In the genomic region with DNA sequence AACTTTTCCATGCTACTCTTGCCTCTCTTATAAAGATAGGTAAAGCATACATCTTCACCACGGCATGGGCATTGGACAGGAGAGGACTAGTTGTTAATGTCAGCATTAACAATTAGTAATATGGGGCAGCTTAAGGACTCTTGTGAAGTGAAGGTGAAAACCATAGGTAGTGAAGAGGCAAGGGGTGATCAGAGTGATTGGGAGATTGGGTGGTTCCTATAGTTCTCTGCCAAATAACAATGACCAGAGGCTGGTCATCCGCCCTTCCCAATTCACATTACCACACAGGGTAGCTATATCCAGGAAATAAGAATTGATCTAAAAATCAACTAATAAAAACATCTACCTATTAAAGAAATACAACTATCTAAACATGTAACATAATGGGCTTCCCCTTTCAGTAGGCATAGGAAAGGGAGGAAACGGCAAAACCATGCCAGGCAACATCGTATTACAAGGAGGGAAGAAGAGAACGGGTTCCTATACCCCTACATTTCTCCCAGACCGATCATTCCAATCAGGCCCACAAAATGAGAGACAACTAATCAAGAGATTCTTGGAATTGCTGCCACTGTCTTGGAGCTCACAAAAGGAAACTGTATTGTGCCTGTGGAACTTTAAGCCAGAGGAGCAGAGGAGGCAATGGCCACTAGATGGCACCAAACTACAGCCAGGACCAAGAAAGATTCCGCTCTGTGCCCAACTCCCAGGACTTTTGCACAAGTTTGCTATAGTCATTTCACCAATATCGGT, we compare ENCODE assay signal across 8 cellular contexts.
DNase-seq lines count a peak whose midpoint lies in the region; ATAC-seq and TF ChIP-seq lines count a peak whose summit lies in the region.

No MANE protein-coding gene starts in this region.

- H3K27me3 ChIP-seq in naive thymus-derived CD4-positive, alpha-beta T cell (ENCODE audit: control insufficient read depth in 2 of 2, insufficient read depth in 2 of 2, low read length in 2 of 2): no peaks in the 10 kb centered on the region

- peaks cover 5 to 17% (median 8%) of the 10 kb centered on the region in 7 donors for H3K4me1 Mint-ChIP-seq in naive thymus-derived CD4-positive, alpha-beta T cell
- peaks cover 18% of the 10 kb centered on the region for H3K4me1 Mint-ChIP-seq in stimulated activated memory B cell treated with anti-CD40 and anti-IgM and Interleukin-4, amounts not matched to agents 10 μg/mL and 1 μg/mL and 100 μg/mL, for 72 hours

- CTCF ChIA-PET in naive thymus-derived CD4-positive, alpha-beta T cell (lab: Charles Lee): interaction anchor here (0.5 to 4.8 kb wide), 21 partner anchors 7 to 115 kb away, joined by 3 to 43 read pairs (median 3); no protein-coding TSS in a partner anchor

- H3K27ac ChIP-seq in naive thymus-derived CD4-positive, alpha-beta T cell (ENCODE audit: low read depth, low read length): no peak overlapping the region

- no peak overlapping the region for H3K4me3 ChIP-seq in epithelial cell of esophagus (ENCODE audit: low read length)
- H3K4me3 ChIP-seq in naive thymus-derived CD4-positive, alpha-beta T cell (ENCODE audit: low read length): no peak overlapping the region

- peak; percentile 99 for TF ChIP-seq CTCF in epithelial cell of esophagus (IDR thresholded peaks at IDR 0.05; ENCODE audit: insufficient read depth, low read depth, low read length, missing control alignments)

- no peaks in the 10 kb centered on the region for H3K27me3 Mint-ChIP-seq in naive thymus-derived CD4-positive, alpha-beta T cell
- no peaks in the 10 kb centered on the region for H3K27me3 Mint-ChIP-seq in stimulated activated memory B cell treated with anti-CD40 and anti-IgM and Interleukin-4, amounts not matched to agents 10 μg/mL and 1 μg/mL and 100 μg/mL, for 72 hours

- DNase-seq in COLO668 (lab: John Stamatoyannopoulos, UW; ENCODE audit: unreplicated experiment) (peak; percentile 43), NOMO-1 treated with dmso at 0.1 percent for 144 hours (lab: John Stamatoyannopoulos, UW; ENCODE audit: unreplicated experiment) (peak; percentile 55), epithelial cell of esophagus (ENCODE audit: low read depth) (peak; percentile 86)
- peak; percentile 23 for DNase-seq in activated CD8-positive, alpha-beta memory T cell treated with anti-CD3 and anti-CD28 coated beads, Interleukin-2, amount 50 U/mL, for 24 hours (ENCODE audit: extremely low read depth)
- DNase-seq in naive thymus-derived CD4-positive, alpha-beta T cell: peak; percentile 22 to 62 (median 52)

- POLR2A ChIA-PET in naive thymus-derived CD4-positive, alpha-beta T cell (lab: Charles Lee): interaction anchor here (0.6 kb wide), 1 partner anchor 1889 kb away, joined by 3 read pairs; no protein-coding TSS in a partner anchor

- peak overlapping the region in 2 of 9 donors; percentile 19 for H3K27ac Mint-ChIP-seq in naive thymus-derived CD4-positive, alpha-beta T cell
- no peak overlapping the region for H3K27ac Mint-ChIP-seq in stimulated activated memory B cell treated with anti-CD40 and anti-IgM and Interleukin-4, amounts not matched to agents 10 μg/mL and 1 μg/mL and 100 μg/mL, for 72 hours

- H3K36me3 Mint-ChIP-seq in naive thymus-derived CD4-positive, alpha-beta T cell: no peaks in the 10 kb centered on the region
- no peaks in the 10 kb centered on the region for H3K36me3 Mint-ChIP-seq in stimulated activated memory B cell treated with anti-CD40 and anti-IgM and Interleukin-4, amounts not matched to agents 10 μg/mL and 1 μg/mL and 100 μg/mL, for 72 hours

- no peaks in the 10 kb centered on the region for H3K4me1 ChIP-seq in naive thymus-derived CD4-positive, alpha-beta T cell (ENCODE audit: control insufficient read depth in 2 of 2, insufficient read depth in 2 of 2, low read length in 2 of 2)

- no peaks in the 10 kb centered on the region for H3K36me3 ChIP-seq in naive thymus-derived CD4-positive, alpha-beta T cell (ENCODE audit: control insufficient read depth in 2 of 3, insufficient read depth in 3 of 3, low read length in 3 of 3)

- ATAC-seq in GM19438 (IDR thresholded peaks at IDR 0.05; ENCODE audit: low read depth, unreplicated experiment) (peak; percentile 96), HG03520 (IDR thresholded peaks at IDR 0.05; ENCODE audit: unreplicated experiment) (peak; percentile 78)
- ATAC-seq in naive thymus-derived CD4-positive, alpha-beta T cell: peak; percentile 81
- peak; percentile 84 for ATAC-seq in stimulated activated memory B cell treated with anti-CD40 and anti-IgM and Interleukin-4, amounts not matched to agents 10 μg/mL and 1 μg/mL and 100 μg/mL, for 72 hours

- H3K9me3 ChIP-seq in naive thymus-derived CD4-positive, alpha-beta T cell (ENCODE audit: control insufficient read depth in 2 of 3, low read length in 3 of 3): no peaks in the 10 kb centered on the region

- H3K4me3 Mint-ChIP-seq in naive thymus-derived CD4-positive, alpha-beta T cell: peak overlapping the region in 4 of 10 donors; percentile 49 to 63 (median 56)
- peak overlapping the region; percentile 68 for H3K4me3 Mint-ChIP-seq in stimulated activated memory B cell treated with anti-CD40 and anti-IgM and Interleukin-4, amounts not matched to agents 10 μg/mL and 1 μg/mL and 100 μg/mL, for 72 hours

- H3K9me3 Mint-ChIP-seq in naive thymus-derived CD4-positive, alpha-beta T cell: no peaks in the 10 kb centered on the region
- H3K9me3 Mint-ChIP-seq in stimulated activated memory B cell treated with anti-CD40 and anti-IgM and Interleukin-4, amounts not matched to agents 10 μg/mL and 1 μg/mL and 100 μg/mL, for 72 hours: no peaks in the 10 kb centered on the region

- intact Hi-C loops in naive thymus-derived CD4-positive, alpha-beta T cell (cut with micrococcal nuclease): loop anchor here (1.0 to 10.0 kb wide), 5 partner anchors 85 to 1175 kb away; a partner anchor contains a TSS

Comparison
In these comparisons a context has a peak if more than half of its experiments do, and no peak if none do; other contexts are left out.
1. DNase-seq: peak in every context shown above with its lines; median percentile 86 in epithelial cell of esophagus; 55 in NOMO-1 treated with dmso at 0.1 percent for 144 hours; 52 in naive thymus-derived CD4-positive, alpha-beta T cell; 43 in COLO668; 23 in activated CD8-positive, alpha-beta memory T cell treated with anti-CD3 and anti-CD28 coated beads, Interleukin-2, amount 50 U/mL, for 24 hours.